Comparison of ENCODE assay signal across 9 cellular contexts in genomic region chr13:20702530-20702929, GRCh38. TPM values are rescaled to one million over a fixed set of nuclear protein-coding genes. Genes with fewer than 3 reads are reported as not detected.
DNase-seq lines count a peak whose midpoint lies in the region; TF ChIP-seq lines count a peak whose summit lies in the region.
"Had no signal": no experiment of that assay in that cellular context is flagged by ENCODE, and none has a peak within 500 bp of the region (broad histone marks: within the 10 kb centered on the region; RNA-seq: fewer than 3 reads in every experiment).

No MANE protein-coding gene starts in this region.

- TF ChIP-seq CTCF in Peyer's patch (IDR thresholded peaks at IDR 0.05), result no peak
- no peak for TF ChIP-seq CTCF in fibroblast of lung (conservative IDR thresholded peaks at IDR 0.05 in 1 of 2, IDR thresholded peaks at IDR 0.05 in 1 of 2; ENCODE audit: low read depth in 1 of 2, low read length in 2 of 2)

- H3K4me1 ChIP-seq in Peyer's patch (peaks cover 0 to 6% (median 3%) of the 10 kb centered on the region in 4 donors), fibroblast of lung (ENCODE audit: control insufficient read depth, extremely low read depth, insufficient read depth, low read length) (no peaks in the 10 kb centered on the region), skeletal muscle satellite cell (ENCODE audit: control insufficient read depth, insufficient read depth, low read length) (peaks cover 4% of the 10 kb centered on the region)

- H3K36me3 ChIP-seq in Peyer's patch, result no peaks in the 10 kb centered on the region
- no peaks in the 10 kb centered on the region for H3K36me3 ChIP-seq in fibroblast of lung (ENCODE audit: control insufficient read depth, insufficient read depth, low read length)
- H3K36me3 ChIP-seq in skeletal muscle satellite cell (ENCODE audit: insufficient read depth, low read length), result no peaks in the 10 kb centered on the region

- H3K9ac ChIP-seq in fibroblast of lung (ENCODE audit: insufficient read depth, low read length), result no peak overlapping the region
- H3K9ac ChIP-seq in skeletal muscle satellite cell (ENCODE audit: low read depth, low read length), result peak overlapping the region; percentile 86

- peak in 1 of 2 donors; percentile 52 for TF ChIP-seq POLR2A in Peyer's patch (IDR thresholded peaks at IDR 0.05)

- peak overlapping the region; percentile 8 for H2AFZ ChIP-seq in fibroblast of lung (ENCODE audit: low read length)

- H3K27me3 ChIP-seq in Peyer's patch (no peaks in the 10 kb centered on the region), fibroblast of lung (ENCODE audit: control insufficient read depth, insufficient read depth, low read length) (no peaks in the 10 kb centered on the region), skeletal muscle satellite cell (ENCODE audit: control insufficient read depth, insufficient read depth, low read length) (no peaks in the 10 kb centered on the region)

- no peaks in the 10 kb centered on the region for H3K9me3 ChIP-seq in Peyer's patch
- H3K9me3 ChIP-seq in fibroblast of lung (ENCODE audit: control insufficient read depth, insufficient read depth, low read depth, low read length), result no peaks in the 10 kb centered on the region
- H3K9me3 ChIP-seq in skeletal muscle satellite cell (replicated peaks; ENCODE audit: low read length), result no peaks in the 10 kb centered on the region

- H3K79me2 ChIP-seq in fibroblast of lung (ENCODE audit: control insufficient read depth, insufficient read depth, low read length), result no peaks in the 10 kb centered on the region

- no peaks in the 10 kb centered on the region for H4K20me1 ChIP-seq in fibroblast of lung (ENCODE audit: control insufficient read depth, extremely low read depth, insufficient read depth, low read length)

- peak overlapping the region in 3 of 4 donors; percentile 67 to 88 (median 87) for H3K4me3 ChIP-seq in Peyer's patch
- peak overlapping the region; percentile 60 to 74 (median 72) for H3K4me3 ChIP-seq in fibroblast of lung (replicated peaks in 1 of 4; ENCODE audit: control extremely low read depth in 1 of 4, insufficient read depth in 1 of 4, low read depth in 3 of 4, low read length in 4 of 4)
- H3K4me3 ChIP-seq in skeletal muscle satellite cell (ENCODE audit: low read length), result peak overlapping the region; percentile 92

- peak; percentile 37 for DNase-seq in DMS 273 (lab: John Stamatoyannopoulos, UW; ENCODE audit: unreplicated experiment)
- DNase-seq in DMS 273 treated with DMSO at 0.1 percent for 48 hours (lab: John Stamatoyannopoulos, UW), result no peak
- DNase-seq in Peyer's patch, result no peak
- DNase-seq in fibroblast of lung (ENCODE audit: low read depth in 2 of 2), result peak in 1 of 2 donors; percentile 44
- DNase-seq in hepatic stellate cell (ENCODE audit: low spot score), result no peak
- DNase-seq in NCI-H187 treated with DMSO at 0.1 percent for 48 hours (lab: John Stamatoyannopoulos, UW), result no peak
- DNase-seq in HK-2 (ENCODE audit: unreplicated experiment), result no peak

- H3K4me2 ChIP-seq in fibroblast of lung (ENCODE audit: extremely low read depth, insufficient read depth, low read length) (peak overlapping the region; percentile 71), skeletal muscle satellite cell (ENCODE audit: low read length) (peak overlapping the region; percentile 100)

- H3K27ac ChIP-seq in Peyer's patch, result no peak overlapping the region
- no peak overlapping the region for H3K27ac ChIP-seq in fibroblast of lung (ENCODE audit: insufficient read depth, low read length)
- H3K27ac ChIP-seq: 22Rv1 had no signal

RNA-seq across cellular contexts. Expression of gene IL17D, which starts 1.0 kb away (rescaled TPM):
- 1 to 10 TPM in 2 of 4 donors, not detected in 2; 2.4 to 3.9 TPM for total RNA-seq in Peyer's patch
- 2.3 and 3.1 TPM in 2 replicates for total RNA-seq in fibroblast of lung
- polyA plus RNA-seq in fibroblast of lung, result 1.2 and 1.5 TPM in 2 replicates
- polyA plus RNA-seq in fibroblast of lung (2012), result 5.9 and 6.9 TPM in 2 replicates
- 0.43 TPM in 1 of 2 replicates, not detected in the other for polyA minus RNA-seq in fibroblast of lung (ENCODE audit: low replicate concordance)
- 1.0 and 1.1 TPM in 2 replicates for total RNA-seq in skeletal muscle satellite cell (2012; rRNA removed)
